In the genomic region with DNA sequence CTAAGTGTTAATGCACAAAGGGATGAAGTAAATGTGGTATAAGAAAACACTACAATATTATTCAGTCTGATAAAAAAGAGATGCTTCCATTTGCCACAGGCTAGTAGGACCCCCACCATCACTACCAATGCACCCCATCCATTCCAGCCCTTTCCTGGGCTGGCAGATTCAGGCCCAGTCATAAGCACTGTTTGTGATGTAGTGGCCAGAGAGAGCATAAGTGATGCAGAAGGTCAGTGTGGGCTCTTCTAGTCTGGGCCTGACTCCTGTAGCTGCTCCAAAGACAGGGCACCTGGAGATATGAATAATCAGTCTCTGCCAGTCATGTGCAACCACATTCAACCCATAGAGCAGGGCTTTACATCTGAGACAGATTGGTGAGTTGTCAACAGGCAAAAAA, we compare ENCODE assay signal across 19 cellular contexts.
DNase-seq lines count a peak whose midpoint lies in the region; FAIRE-seq and TF ChIP-seq lines count a peak whose summit lies in the region.
"Had no signal": no experiment of that assay in that cellular context is flagged by ENCODE, and none has a peak within 500 bp of the region (broad histone marks: within the 10 kb centered on the region; RNA-seq: fewer than 3 reads in every experiment).

No MANE protein-coding gene starts in this region.

- no peak overlapping the region for H3K9ac ChIP-seq in OCI-LY1 (ENCODE audit: low read length)

- H3K4me2 ChIP-seq in OCI-LY1 (ENCODE audit: low read length): no peak overlapping the region
- H3K4me2 ChIP-seq: GM23338 had no signal

- H3K9me3 ChIP-seq in OCI-LY1 (ENCODE audit: low read length) (peaks cover 3% of the 10 kb centered on the region; the same call in 1 of the 2 replicates), esophagus muscularis mucosa (no peaks in the 10 kb centered on the region), ascending aorta (no peaks in the 10 kb centered on the region)
- H3K9me3 ChIP-seq: BE2C had no signal

- no peak for DNase-seq in GM12891 (ENCODE audit: insufficient read length, low spot score)
- peak; percentile 75 for DNase-seq in esophagus muscularis mucosa (ENCODE audit: extremely low spot score)
- DNase-seq in NCI-H2107 (lab: John Stamatoyannopoulos, UW): no peak
- DNase-seq in ascending aorta (ENCODE audit: low spot score in 2 of 2): no peak
- no peak for DNase-seq in DMS53 treated with DMSO at 0.1 percent for 48 hours (lab: John Stamatoyannopoulos, UW; ENCODE audit: unreplicated experiment)
- DNase-seq: ACHN; BE2C; C1 segment of cervical spinal cord; CD4-positive, CD25-positive, alpha-beta regulatory T cell; CD8-positive, alpha-beta memory T cell; COR-L47; DMS 273 treated with DMSO at 0.1 percent for 48 hours; DMS53; GDM1; HCEC 1CT had no signal

- peak; percentile 52 for FAIRE-seq in GM12891 (lab: Jason Lieb, UNC)
- FAIRE-seq: H54 had no signal

- no peaks in the 10 kb centered on the region for H4K20me1 ChIP-seq in OCI-LY1 (ENCODE audit: insufficient read depth, low read length)

- H3K4me3 ChIP-seq in OCI-LY1 (ENCODE audit: low read depth, low read length, poor library complexity, severe bottlenecking) (no peak overlapping the region), esophagus muscularis mucosa (no peak overlapping the region), ascending aorta (no peak overlapping the region)
- H3K4me3 ChIP-seq: GM23338 had no signal

- H3K27me3 ChIP-seq in OCI-LY1 (ENCODE audit: insufficient read depth, low read length) (no peaks in the 10 kb centered on the region), esophagus muscularis mucosa (peaks cover 0 to 6% (median 0%) of the 10 kb centered on the region in 4 donors), ascending aorta (no peaks in the 10 kb centered on the region)

- peaks cover 48% of the 10 kb centered on the region for H3K4me1 ChIP-seq in OCI-LY1 (ENCODE audit: insufficient read depth, low read length, severe bottlenecking)
- no peaks in the 10 kb centered on the region for H3K4me1 ChIP-seq in esophagus muscularis mucosa
- H3K4me1 ChIP-seq in ascending aorta: no peaks in the 10 kb centered on the region
- H3K4me1 ChIP-seq: BE2C had no signal

- TF ChIP-seq CTCF in OCI-LY1 (IDR thresholded peaks at IDR 0.05; ENCODE audit: low read length): no peak
- TF ChIP-seq CTCF in esophagus muscularis mucosa (IDR thresholded peaks at IDR 0.05): no peak
- no peak for TF ChIP-seq CTCF in ascending aorta (IDR thresholded peaks at IDR 0.05)

- no peak for TF ChIP-seq POLR2A in GM12891 (IDR thresholded peaks at IDR 0.05; ENCODE audit: low read depth, low read length)
- no peak for TF ChIP-seq POLR2A in esophagus muscularis mucosa (IDR thresholded peaks at IDR 0.05; ENCODE audit: low read depth)

- H2AFZ ChIP-seq in OCI-LY1 (ENCODE audit: low read length): no peak overlapping the region
- H2AFZ ChIP-seq: GM23338 had no signal

- no peaks in the 10 kb centered on the region for H3K36me3 ChIP-seq in OCI-LY1 (ENCODE audit: insufficient read depth, low read length)
- no peaks in the 10 kb centered on the region for H3K36me3 ChIP-seq in esophagus muscularis mucosa
- H3K36me3 ChIP-seq in ascending aorta: no peaks in the 10 kb centered on the region
- H3K36me3 ChIP-seq: BE2C had no signal

- intact Hi-C loops in esophagus muscularis mucosa (cut with DNase I) (no loop called here), ascending aorta (cut with DNase I) (no loop called here)

- H3K27ac ChIP-seq in OCI-LY1 (ENCODE audit: low read depth, low read length, poor library complexity, severe bottlenecking) (peak overlapping the region; percentile 67), esophagus muscularis mucosa (replicated peaks in 1 of 4) (no peak overlapping the region), ascending aorta (no peak overlapping the region)
- H3K27ac ChIP-seq: HL-60 had no signal

- no peak for TF ChIP-seq EP300 in esophagus muscularis mucosa (IDR thresholded peaks at IDR 0.05)

- H3K79me2 ChIP-seq in OCI-LY1 (ENCODE audit: insufficient read depth, low read length): no peaks in the 10 kb centered on the region

- no peaks in the 10 kb centered on the region for H3K9me2 ChIP-seq in OCI-LY1 (ENCODE audit: low read depth, low read length)

- no peaks in the 10 kb centered on the region for H3F3A ChIP-seq in OCI-LY1 (ENCODE audit: insufficient read depth, low read length)

TF ChIP-seq in GM12891, 5 proteins besides CTCF, POLR2A, EP300 and RAD21:
- TF ChIP-seq TAF1 (IDR thresholded peaks at IDR 0.05; ENCODE audit: low read depth, low read length) (no peak), SPI1 (IDR thresholded peaks at IDR 0.05; ENCODE audit: low read depth, low read length) (no peak), POU2F2 (IDR thresholded peaks at IDR 0.05; ENCODE audit: low read depth, low read length) (no peak), PAX5 (IDR thresholded peaks at IDR 0.05; ENCODE audit: insufficient read depth, low read length, severe bottlenecking) (no peak), POLR2AphosphoS5 (IDR thresholded peaks at IDR 0.05; ENCODE audit: low read depth, low read length) (no peak)
